ENCODE assay signal across 16 cellular contexts in genomic region chr2:233243348-233243747, GRCh38. TPM values are rescaled to one million over a fixed set of nuclear protein-coding genes. Genes with fewer than 3 reads are reported as not detected.
DNase-seq lines count a peak whose midpoint lies in the region; ATAC-seq lines count a peak whose summit lies in the region.
"Had no signal": no experiment of that assay in that cellular context is flagged by ENCODE, and none has a peak within 500 bp of the region (broad histone marks: within the 10 kb centered on the region; RNA-seq: fewer than 3 reads in every experiment).

No MANE protein-coding gene starts in this region.

- peak overlapping the region; percentile 75 to 84 for H3K27ac Mint-ChIP-seq in T-cell
- H3K27ac Mint-ChIP-seq in naive thymus-derived CD8-positive, alpha-beta T cell = peak overlapping the region in 8 of 10 donors; percentile 64 to 89 (median 75)

- no peak overlapping the region for H3K4me3 ChIP-seq in BLaER1
- no peak overlapping the region for H3K4me3 ChIP-seq in BLaER1 treated with 17β-estradiol and CSF1 and Interleukin-3, amounts not matched to agents 10 nM and 100 nM
- H3K4me3 ChIP-seq: GM12878 had no signal

- no peaks in the 10 kb centered on the region for H3K27me3 ChIP-seq in BLaER1
- no peaks in the 10 kb centered on the region for H3K27me3 ChIP-seq in BLaER1 treated with 17β-estradiol and CSF1 and Interleukin-3, amounts not matched to agents 10 nM and 100 nM

- H3K9ac ChIP-seq in BLaER1 = no peak overlapping the region
- peak overlapping the region in 3 of 11 experiments; percentile 24 to 44 (median 44); a peak in 4 of 22 replicates for H3K9ac ChIP-seq in BLaER1 treated with 17β-estradiol and CSF1 and Interleukin-3, amounts not matched to agents 10 nM and 100 nM

- H3K4me1 ChIP-seq in BLaER1 = peaks cover 21% of the 10 kb centered on the region
- peaks cover 12 to 94% (median 62%) of the 10 kb centered on the region in 10 experiments for H3K4me1 ChIP-seq in BLaER1 treated with 17β-estradiol and CSF1 and Interleukin-3, amounts not matched to agents 10 nM and 100 nM

- CTCF ChIA-PET in T-cell (lab: Charles Lee) = interaction anchor here in 1 of 2 donors (0.7 kb wide), 1 partner anchor 9 kb away, joined by 3 read pairs; no protein-coding TSS in a partner anchor

- no peaks in the 10 kb centered on the region for H3K36me3 ChIP-seq in BLaER1
- no peaks in the 10 kb centered on the region for H3K36me3 ChIP-seq in BLaER1 treated with 17β-estradiol and CSF1 and Interleukin-3, amounts not matched to agents 10 nM and 100 nM

- no peak overlapping the region for H3K27ac ChIP-seq in BLaER1
- H3K27ac ChIP-seq in BLaER1 treated with 17β-estradiol and CSF1 and Interleukin-3, amounts not matched to agents 10 nM and 100 nM = peak overlapping the region in 8 of 11 experiments; percentile 1 to 80 (median 54); a peak in 13 of 22 replicates

- H3K9me3 ChIP-seq in BLaER1 = no peaks in the 10 kb centered on the region
- H3K9me3 ChIP-seq in BLaER1 treated with 17β-estradiol and CSF1 and Interleukin-3, amounts not matched to agents 10 nM and 100 nM (replicated peaks in 1 of 11) = no peaks in the 10 kb centered on the region

- H3K4me1 Mint-ChIP-seq in T-cell = peaks cover 69 to 76% (median 73%) of the 10 kb centered on the region in 3 donors
- peaks cover 25 to 77% (median 73%) of the 10 kb centered on the region in 4 donors for H3K4me1 Mint-ChIP-seq in naive thymus-derived CD8-positive, alpha-beta T cell

- POLR2A ChIA-PET in T-cell (lab: Charles Lee) = no interaction called here
- POLR2A ChIA-PET in naive thymus-derived CD8-positive, alpha-beta T cell (lab: Charles Lee) = interaction anchor here (0.6 to 1.2 kb wide), 5 partner anchors 24 to 1266 kb away, joined by 3 read pairs; no protein-coding TSS in a partner anchor

- ATAC-seq in T-cell (replicated peaks in 1 of 4) (no peak), HG02884 (IDR thresholded peaks at IDR 0.05; ENCODE audit: unreplicated experiment) (no peak)
- no peak for ATAC-seq in naive thymus-derived CD8-positive, alpha-beta T cell
- ATAC-seq: GM12878, HCT116, Panc1 had no signal

- no peaks in the 10 kb centered on the region for H3K9me3 Mint-ChIP-seq in T-cell
- H3K9me3 Mint-ChIP-seq in naive thymus-derived CD8-positive, alpha-beta T cell = no peaks in the 10 kb centered on the region

- no peak overlapping the region for H3K4me3 Mint-ChIP-seq in T-cell
- no peak overlapping the region for H3K4me3 Mint-ChIP-seq in naive thymus-derived CD8-positive, alpha-beta T cell

- DNase-seq in T-cell (no peak), GOT3 (lab: John Stamatoyannopoulos, UW) (no peak), NCI-H1048 (lab: John Stamatoyannopoulos, UW) (no peak)
- no peak for DNase-seq in naive thymus-derived CD8-positive, alpha-beta T cell
- DNase-seq: GDM1, KG1, NCI-H1436 treated with DMSO at 0.1 percent for 48 hours, NCI-H2081, NCI-H510A treated with DMSO at 0.1 percent for 48 hours, NCI-H82 had no signal

- H3K36me3 Mint-ChIP-seq in T-cell = no peaks in the 10 kb centered on the region
- no peaks in the 10 kb centered on the region for H3K36me3 Mint-ChIP-seq in naive thymus-derived CD8-positive, alpha-beta T cell

- no peaks in the 10 kb centered on the region for H4K20me1 ChIP-seq in BLaER1
- no peaks in the 10 kb centered on the region for H4K20me1 ChIP-seq in BLaER1 treated with 17β-estradiol and CSF1 and Interleukin-3, amounts not matched to agents 10 nM and 100 nM

- peak overlapping the region; percentile 24; the same call in 1 of the 2 replicates for H3K4me2 ChIP-seq in BLaER1
- H3K4me2 ChIP-seq in BLaER1 treated with 17β-estradiol and CSF1 and Interleukin-3, amounts not matched to agents 10 nM and 100 nM = peak overlapping the region in 9 of 11 experiments; percentile 5 to 94 (median 77); a peak in 15 of 22 replicates

- no peaks in the 10 kb centered on the region for H3K27me3 Mint-ChIP-seq in T-cell
- H3K27me3 Mint-ChIP-seq in naive thymus-derived CD8-positive, alpha-beta T cell = no peaks in the 10 kb centered on the region

RNA-seq across cellular contexts. Expression of gene ATG16L1, which starts 8.1 kb away (rescaled TPM):
- 100 to 1,000 TPM in 1 of 5 donors, 10 to 100 TPM in 4; 73.9 to 117 (median 83.4) TPM for total RNA-seq in T-cell
- 10 to 100 TPM; 76.4 to 78.5 TPM for total RNA-seq in naive thymus-derived CD8-positive, alpha-beta T cell
- 10 to 100 TPM; 12.4 to 19.3 (median 15.7) TPM for polyA plus RNA-seq in naive thymus-derived CD8-positive, alpha-beta T cell
